ENCODE assay signal across 27 cellular contexts in the genomic region with DNA sequence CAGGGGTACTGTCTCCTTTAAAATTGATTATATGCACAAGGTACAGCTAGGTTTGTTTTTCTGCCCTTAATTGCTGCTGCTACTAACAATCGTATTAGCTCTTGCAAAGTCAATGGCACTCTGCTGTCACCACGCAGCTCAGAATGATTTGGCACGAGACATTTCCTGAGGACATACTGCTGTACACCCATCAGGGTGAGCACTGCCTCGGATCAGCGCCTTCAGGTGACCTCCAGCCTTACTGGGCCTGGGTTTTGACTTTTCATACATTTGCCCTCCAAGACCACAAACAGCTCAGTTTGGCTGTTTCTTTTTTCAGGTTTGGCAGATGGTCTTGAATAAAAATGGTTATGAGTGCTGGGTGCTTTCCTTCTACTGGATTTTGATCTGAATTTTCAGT.
DNase-seq lines count a peak whose midpoint lies in the region; ATAC-seq, FAIRE-seq and TF ChIP-seq lines count a peak whose summit lies in the region.
"Had no signal": no experiment of that assay in that cellular context is flagged by ENCODE, and none has a peak within 500 bp of the region (broad histone marks: within the 10 kb centered on the region; RNA-seq: fewer than 3 reads in every experiment).

No MANE protein-coding gene starts in this region.

- no peaks in the 10 kb centered on the region for H3K27me3 ChIP-seq in cardiac muscle cell
- H3K27me3 ChIP-seq in right atrium auricular region: no peaks in the 10 kb centered on the region
- no peaks in the 10 kb centered on the region for H3K27me3 ChIP-seq in GM12878 (replicated peaks in 1 of 2; ENCODE audit: control insufficient read depth in 2 of 2, insufficient read depth in 2 of 2, low read length in 1 of 2)
- H3K27me3 ChIP-seq: neutrophil, sigmoid colon, tibial nerve had no signal

- 41% methylated on average over 5 of the region's 5 CpGs for WGBS in GM12878 (ENCODE audit: insufficient coverage, insufficient replicate concordance, low lambda C conversion rate, missing lambda C conversion rate)

- in situ Hi-C loops in GM12878 (cut with MboI): no loop called here

- H3K36me3 ChIP-seq in cardiac muscle cell (no peaks in the 10 kb centered on the region), right atrium auricular region (no peaks in the 10 kb centered on the region), GM12878 (ENCODE audit: control insufficient read depth in 2 of 2, insufficient read depth in 2 of 2, low read length in 1 of 2) (no peaks in the 10 kb centered on the region)
- H3K36me3 ChIP-seq: neutrophil, sigmoid colon, tibial nerve had no signal

- no peak for TF ChIP-seq POLR2A in GM12878 (IDR thresholded peaks at IDR 0.05; ENCODE audit: low read depth, low read length)

- no peaks in the 10 kb centered on the region for H4K20me1 ChIP-seq in GM12878 (ENCODE audit: control insufficient read depth, insufficient read depth)

- POLR2A ChIA-PET in GM12878 (lab: Charles Lee): no interaction called here

- H3K9ac ChIP-seq in GM12878 (ENCODE audit: control insufficient read depth, insufficient read depth, low read length): no peak overlapping the region

- no TSS peak for BruUV-seq in GM12878 (replicated peaks; lab: Mats Ljungman, UMichigan)

- no peak overlapping the region for H3K4me2 ChIP-seq in GM12878 (ENCODE audit: control insufficient read depth, insufficient read depth)

- ATAC-seq in GM12878: peak; percentile 91
- no peak for ATAC-seq in GM18868 (IDR thresholded peaks at IDR 0.05; ENCODE audit: unreplicated experiment)
- ATAC-seq: activated CD4-positive, CD25-positive, alpha-beta regulatory T cell treated with anti-CD3 and anti-CD28 coated beads, Interleukin-2, amount 50 U/mL, for 24 hours; HepG2; T-helper 17 cell had no signal

- peaks cover 14% of the 10 kb centered on the region for H3K4me1 ChIP-seq in cardiac muscle cell (ENCODE audit: low read depth)
- peaks cover 0 to 5% of the 10 kb centered on the region in 2 donors for H3K4me1 ChIP-seq in right atrium auricular region
- no peaks in the 10 kb centered on the region for H3K4me1 ChIP-seq in GM12878 (ENCODE audit: control insufficient read depth, insufficient read depth, low read length)
- H3K4me1 ChIP-seq: sigmoid colon, tibial nerve had no signal

- H3K79me2 ChIP-seq in GM12878 (ENCODE audit: control insufficient read depth, insufficient read depth, low read length): no peaks in the 10 kb centered on the region

- DNase-seq in cardiac muscle cell (ENCODE audit: low read depth in 1 of 2, low spot score in 1 of 2): no peak
- no peak for DNase-seq in right atrium auricular region (ENCODE audit: low spot score)
- peak; percentile 28 to 82 for DNase-seq in NCI-H2081 (lab: John Stamatoyannopoulos, UW)
- DNase-seq in GM12878 (ENCODE audit: low read depth, low spot score): no peak
- DNase-seq in NCI-H187 treated with DMSO at 0.1 percent for 48 hours (lab: John Stamatoyannopoulos, UW): no peak
- DNase-seq in activated naive CD8-positive, alpha-beta T cell treated with anti-CD3 and anti-CD28 coated beads for 36 hours: no peak
- DNase-seq: activated CD4-positive, alpha-beta memory T cell treated with anti-CD3 and anti-CD28 coated beads for 36 hours; activated CD8-positive, alpha-beta memory T cell treated with anti-CD3 and anti-CD28 coated beads, Interleukin-2, amount 50 U/mL, for 4 hours; activated naive CD4-positive, alpha-beta T cell treated with Interleukin-2 at 50 U/mL for 16 hours; C1 segment of cervical spinal cord; DMS53; GDM1; GOT3; islet precursor cell; SHP77; sigmoid colon; stimulated activated CD4-positive, alpha-beta T cell treated with anti-CD3 and anti-CD28 coated beads, Interleukin-12 subunit alpha, Interleukin-12 subunit beta, amount 100 ng/mL, for 4 hours; stimulated activated CD4-positive, alpha-beta T cell treated with anti-CD3 and anti-CD28 coated beads, Interleukin-4, amount 100 ng/mL, for 24 hours; T-helper 17 cell had no signal

- no peaks in the 10 kb centered on the region for H3K9me3 ChIP-seq in cardiac muscle cell (ENCODE audit: low read depth)
- peaks cover 0 to 3% of the 10 kb centered on the region in 2 donors for H3K9me3 ChIP-seq in right atrium auricular region
- peaks cover 5% of the 10 kb centered on the region; the same call in 2 of the 3 replicates for H3K9me3 ChIP-seq in GM12878 (replicated peaks; ENCODE audit: control insufficient read depth, insufficient read depth, low read length)
- H3K9me3 ChIP-seq: sigmoid colon had no signal

- TF ChIP-seq EP300 in GM12878 (IDR thresholded peaks at IDR 0.05; ENCODE audit: borderline replicate concordance in 1 of 2, control insufficient read depth in 1 of 2, low read depth in 2 of 2, low read length in 2 of 2): no peak

- H3K27ac ChIP-seq in cardiac muscle cell (peak overlapping the region; percentile 40), right atrium auricular region (no peak overlapping the region), GM12878 (ENCODE audit: control insufficient read depth, insufficient read depth) (no peak overlapping the region)
- H3K27ac ChIP-seq: neutrophil, sigmoid colon, tibial nerve had no signal

- no peaks in the 10 kb centered on the region for H3K27me3 Mint-ChIP-seq in activated naive CD8-positive, alpha-beta T cell treated with anti-CD3 and anti-CD28 coated beads for 36 hours
- H3K27me3 Mint-ChIP-seq: activated CD4-positive, alpha-beta memory T cell treated with anti-CD3 and anti-CD28 coated beads for 36 hours; central memory CD8-positive, alpha-beta T cell; T-helper 17 cell had no signal

- no peak for TF ChIP-seq CTCF in cardiac muscle cell (IDR thresholded peaks at IDR 0.05; ENCODE audit: low read depth, low read length)
- no peak for TF ChIP-seq CTCF in right atrium auricular region (IDR thresholded peaks at IDR 0.05)
- no peak for TF ChIP-seq CTCF in GM12878 (IDR thresholded peaks at IDR 0.05 in 2 of 3, conservative IDR thresholded peaks at IDR 0.05 in 1 of 3; ENCODE audit: control insufficient read depth in 2 of 3, extremely low read depth in 1 of 3, insufficient read depth in 1 of 3, low read depth in 3 of 3, low read length in 3 of 3)

- FAIRE-seq in GM12878 (lab: Jason Lieb, UNC): no peak
- FAIRE-seq: HepG2, TTC549 had no signal

- RAD21 ChIA-PET in GM12878 (lab: Charles Lee; ENCODE audit: unreplicated experiment): interaction anchor here (0.6 kb wide), 1 partner anchor 32 kb away, joined by 3 read pairs; no protein-coding TSS in a partner anchor

- H3K27ac Mint-ChIP-seq in activated naive CD8-positive, alpha-beta T cell treated with anti-CD3 and anti-CD28 coated beads for 36 hours: no peak overlapping the region
- H3K27ac Mint-ChIP-seq: activated CD4-positive, alpha-beta memory T cell treated with anti-CD3 and anti-CD28 coated beads for 36 hours; mesothelial cell of epicardium; T-helper 17 cell had no signal

- SMC1A ChIA-PET in GM12878 (lab: Charles Lee; ENCODE audit: uncharacterized antibody, unreplicated experiment): interaction anchor here (1.9 kb wide), 1 partner anchor 9 kb away, joined by 4 read pairs; no protein-coding TSS in a partner anchor

- H3K9me3 Mint-ChIP-seq in activated naive CD8-positive, alpha-beta T cell treated with anti-CD3 and anti-CD28 coated beads for 36 hours: peaks cover 1% of the 10 kb centered on the region
- H3K9me3 Mint-ChIP-seq: central memory CD8-positive, alpha-beta T cell had no signal

- CTCF ChIA-PET in GM12878 (lab: Yijun Ruan, JAX): no interaction called here

- H3K4me3 ChIP-seq in cardiac muscle cell (no peak overlapping the region), right atrium auricular region (no peak overlapping the region), GM12878 (no peak overlapping the region)
- H3K4me3 ChIP-seq: sigmoid colon, tibial nerve had no signal

- no peak for TF ChIP-seq RAD21 in GM12878 (IDR thresholded peaks at IDR 0.05; ENCODE audit: insufficient read depth, low read depth, low read length)

- H3K4me1 Mint-ChIP-seq in activated naive CD8-positive, alpha-beta T cell treated with anti-CD3 and anti-CD28 coated beads for 36 hours: no peaks in the 10 kb centered on the region
- H3K4me1 Mint-ChIP-seq: central memory CD8-positive, alpha-beta T cell; mesothelial cell of epicardium; T-helper 17 cell had no signal

- intact Hi-C loops in GM12878 (cut with micrococcal nuclease; ENCODE audit: unreplicated experiment): no loop called here

- no peak overlapping the region for H3K4me3 Mint-ChIP-seq in activated naive CD8-positive, alpha-beta T cell treated with anti-CD3 and anti-CD28 coated beads for 36 hours
- H3K4me3 Mint-ChIP-seq: activated CD4-positive, alpha-beta memory T cell treated with anti-CD3 and anti-CD28 coated beads for 36 hours; central memory CD8-positive, alpha-beta T cell; mesothelial cell of epicardium; T-helper 17 cell had no signal

- peaks cover 29% of the 10 kb centered on the region for H3K36me3 Mint-ChIP-seq in activated naive CD8-positive, alpha-beta T cell treated with anti-CD3 and anti-CD28 coated beads for 36 hours

- no peak overlapping the region for H2AFZ ChIP-seq in GM12878 (ENCODE audit: control insufficient read depth, low read depth, low read length)

TF ChIP-seq in GM12878, 131 proteins besides CTCF, POLR2A, EP300 and RAD21:
- peak in 1 of 2 experiments; percentile 27; a peak in 1 of 4 replicates for TF ChIP-seq BHLHE40 (IDR thresholded peaks at IDR 0.05; ENCODE audit: borderline replicate concordance in 1 of 2, low read depth in 2 of 2, low read length in 1 of 2)
- TF ChIP-seq NBN (IDR thresholded peaks at IDR 0.05): no peak
- TF ChIP-seq NR2F1 (conservative IDR thresholded peaks at IDR 0.05): peak; percentile 50; the same call in 1 of the 2 replicates
- TF ChIP-seq SP1 (IDR thresholded peaks at IDR 0.05; ENCODE audit: low read depth, low read length): no peak

Comparison
In these comparisons a context has a peak if more than half of its experiments do, and no peak if none do; other contexts are left out.
1. DNase-seq: peak in NCI-H2081 (2 of 2); none in cardiac muscle cell (0 of 2), right atrium auricular region (single experiment), GM12878 (single experiment), NCI-H187 treated with DMSO at 0.1 percent for 48 hours (single experiment) and activated naive CD8-positive, alpha-beta T cell treated with anti-CD3 and anti-CD28 coated beads for 36 hours (single experiment).